Comparison of ENCODE assay signal across 8 cellular contexts in genomic region chr9:134455951-134456739, GRCh38.
DNase-seq lines count a peak whose midpoint lies in the region; ATAC-seq and TF ChIP-seq lines count a peak whose summit lies in the region.

No MANE protein-coding gene starts in this region.

- ATAC-seq in GM21447 (IDR thresholded peaks at IDR 0.05; ENCODE audit: unreplicated experiment) (no peak), HG03469 (IDR thresholded peaks at IDR 0.05; ENCODE audit: unreplicated experiment) (no peak), GM19351 (IDR thresholded peaks at IDR 0.05; ENCODE audit: unreplicated experiment) (no peak)

- DNase-seq in HS-27A (ENCODE audit: low read depth) (peak; percentile 88), brain microvascular endothelial cell (peak; percentile 95), kidney tubule cell (ENCODE audit: low spot score) (peak; percentile 83)
- peak; percentile 65 to 74 for DNase-seq in stimulated activated CD4-positive, alpha-beta T cell treated with anti-CD3 and anti-CD28 coated beads, Interleukin-1b, Interleukin-23, amount 100 ng/mL, for 4 hours (ENCODE audit: low read depth in 2 of 2)

- TF ChIP-seq CTCF in VCaP (conservative IDR thresholded peaks at IDR 0.05) (no peak), brain microvascular endothelial cell (IDR thresholded peaks at IDR 0.05; ENCODE audit: low read depth, low read length, missing control alignments) (peak; percentile 29)

- no peaks in the 10 kb centered on the region for H3K27me3 ChIP-seq in brain microvascular endothelial cell (replicated peaks)

- peak overlapping the region; percentile 15 for H3K4me3 ChIP-seq in brain microvascular endothelial cell (ENCODE audit: low read depth, low read length)

- in situ Hi-C loops in brain microvascular endothelial cell (cut with HindIII; ENCODE audit: low pct_ligation_motif_present, low sequenced_read_pairs): loop anchor here (25.0 kb wide), 1 partner anchor 106 kb away; no protein-coding TSS in a partner anchor

- H3K27ac ChIP-seq in VCaP (peak overlapping the region; percentile 24; the same call in 1 of the 2 replicates), brain microvascular endothelial cell (peak overlapping the region; percentile 99)

- H3K36me3 ChIP-seq in brain microvascular endothelial cell (replicated peaks): no peaks in the 10 kb centered on the region
